ENCODE assay signal across 2 cellular contexts in genomic region chr1:154384650-154385557, GRCh38.
TF ChIP-seq lines count a peak whose summit lies in the region.

No MANE protein-coding gene starts in this region.

TF ChIP-seq in HepG2, 621 proteins besides CTCF, POLR2A, EP300 and RAD21:
- TF ChIP-seq MAFK (conservative IDR thresholded peaks at IDR 0.05 in 1 of 2, IDR thresholded peaks at IDR 0.05 in 1 of 2; ENCODE audit: low read length in 2 of 2) (peak; percentile 50 to 58; a peak in 3 of 4 replicates), POLR2G (IDR thresholded peaks at IDR 0.05; ENCODE audit: low read depth, low read length) (no peak), MAFF (IDR thresholded peaks at IDR 0.05; ENCODE audit: low read depth, low read length) (0 out of 2 replicates have a peak, but pooled peaks have one; percentile 38)
- TF ChIP-seq, protein P1, sequence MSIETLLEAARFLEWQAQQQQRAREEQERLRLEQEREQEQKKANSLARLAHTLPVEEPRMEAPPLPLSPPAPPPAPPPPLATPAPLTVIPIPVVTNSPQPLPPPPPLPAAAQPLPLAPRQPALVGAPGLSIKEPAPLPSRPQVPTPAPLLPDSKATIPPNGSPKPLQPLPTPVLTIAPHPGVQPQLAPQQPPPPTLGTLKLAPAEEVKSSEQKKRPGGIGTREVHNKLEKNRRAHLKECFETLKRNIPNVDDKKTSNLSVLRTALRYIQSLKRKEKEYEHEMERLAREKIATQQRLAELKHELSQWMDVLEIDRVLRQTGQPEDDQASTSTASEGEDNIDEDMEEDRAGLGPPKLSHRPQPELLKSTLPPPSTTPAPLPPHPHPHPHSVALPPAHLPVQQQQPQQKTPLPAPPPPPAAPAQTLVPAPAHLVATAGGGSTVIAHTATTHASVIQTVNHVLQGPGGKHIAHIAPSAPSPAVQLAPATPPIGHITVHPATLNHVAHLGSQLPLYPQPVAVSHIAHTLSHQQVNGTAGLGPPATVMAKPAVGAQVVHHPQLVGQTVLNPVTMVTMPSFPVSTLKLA (IDR thresholded peaks at IDR 0.05), result 0 out of 2 replicates have a peak, but pooled peaks have one; percentile 12
- TF ChIP-seq, protein P2, sequence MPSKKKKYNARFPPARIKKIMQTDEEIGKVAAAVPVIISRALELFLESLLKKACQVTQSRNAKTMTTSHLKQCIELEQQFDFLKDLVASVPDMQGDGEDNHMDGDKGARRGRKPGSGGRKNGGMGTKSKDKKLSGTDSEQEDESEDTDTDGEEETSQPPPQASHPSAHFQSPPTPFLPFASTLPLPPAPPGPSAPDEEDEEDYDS (CRISPR knock-in tag; IDR thresholded peaks at IDR 0.05), result 0 out of 2 replicates have a peak, but pooled peaks have one; percentile 4

TF ChIP-seq in HEK293T, 16 proteins besides CTCF, POLR2A, EP300 and RAD21:
- TF ChIP-seq FOXA1 (IDR thresholded peaks at IDR 0.05), result no peak
- TF ChIP-seq TARDBP (IDR thresholded peaks at IDR 0.05), result no peak
- no peak for TF ChIP-seq SP1 (IDR thresholded peaks at IDR 0.05)
- no peak for TF ChIP-seq LEF1 (IDR thresholded peaks at IDR 0.05; ENCODE audit: borderline replicate concordance)
- TF ChIP-seq HDGF (IDR thresholded peaks at IDR 0.05; ENCODE audit: borderline replicate concordance), result no peak
- TF ChIP-seq NFRKB (IDR thresholded peaks at IDR 0.05), result no peak
- TF ChIP-seq FOXK2 (IDR thresholded peaks at IDR 0.05), result no peak
- no peak for TF ChIP-seq FOXM1 (IDR thresholded peaks at IDR 0.05; ENCODE audit: borderline replicate concordance)
- no peak for TF ChIP-seq CTBP1 (IDR thresholded peaks at IDR 0.05; ENCODE audit: borderline replicate concordance)
- TF ChIP-seq ARNT (IDR thresholded peaks at IDR 0.05), result no peak
- no peak for TF ChIP-seq PKNOX1 (IDR thresholded peaks at IDR 0.05)
- TF ChIP-seq SUZ12 (IDR thresholded peaks at IDR 0.05), result no peak
- TF ChIP-seq ZNF384 (IDR thresholded peaks at IDR 0.05), result no peak
- no peak for TF ChIP-seq ELF4 (IDR thresholded peaks at IDR 0.05)
